In the genomic region with DNA sequence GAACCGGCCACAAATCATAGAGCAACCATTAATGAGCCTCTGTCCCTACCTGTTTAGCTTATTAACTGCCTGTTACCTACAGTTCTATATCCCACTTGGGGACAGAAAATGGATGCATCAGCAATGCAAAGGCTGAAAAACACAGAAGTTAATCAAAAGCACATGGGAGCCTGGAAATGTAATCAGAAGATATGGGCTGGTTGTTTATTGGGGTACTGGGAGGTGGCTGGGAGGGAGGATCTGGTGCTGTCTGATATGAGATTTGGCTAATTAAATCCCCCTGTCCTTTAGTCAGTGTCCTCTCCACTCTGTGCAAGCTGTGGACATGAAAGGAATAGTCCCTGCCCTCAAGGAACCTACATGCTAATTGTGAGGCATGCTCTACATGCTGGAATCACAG, we compare ENCODE assay signal across 17 cellular contexts.
DNase-seq lines count a peak whose midpoint lies in the region; ATAC-seq and TF ChIP-seq lines count a peak whose summit lies in the region.
"Had no signal": no experiment of that assay in that cellular context is flagged by ENCODE, and none has a peak within 500 bp of the region (broad histone marks: within the 10 kb centered on the region; RNA-seq: fewer than 3 reads in every experiment).

No MANE protein-coding gene starts in this region.

- H2AFZ ChIP-seq in KMS-11 (ENCODE audit: low read depth), result no peak overlapping the region
- H2AFZ ChIP-seq: GM23248 had no signal

- H3K4me3 Mint-ChIP-seq in naive thymus-derived CD4-positive, alpha-beta T cell, result no peak overlapping the region
- H3K4me3 Mint-ChIP-seq: CD4-positive, alpha-beta memory T cell; H9 had no signal

- H3K4me1 ChIP-seq in KMS-11 (ENCODE audit: low read depth, poor library complexity, severe bottlenecking) (peaks cover 77% of the 10 kb centered on the region), spleen (no peaks in the 10 kb centered on the region)
- H3K4me1 ChIP-seq in naive thymus-derived CD4-positive, alpha-beta T cell (ENCODE audit: control insufficient read depth in 2 of 2, insufficient read depth in 2 of 2, low read length in 2 of 2), result peaks cover 34 to 45% of the 10 kb centered on the region in 2 donors

- H3K9me3 ChIP-seq in naive thymus-derived CD4-positive, alpha-beta T cell (ENCODE audit: control insufficient read depth in 2 of 3, low read length in 3 of 3), result no peaks in the 10 kb centered on the region
- H3K9me3 ChIP-seq in spleen, result no peaks in the 10 kb centered on the region
- H3K9me3 ChIP-seq: Caco-2 had no signal

- no peaks in the 10 kb centered on the region for H4K20me1 ChIP-seq in KMS-11 (ENCODE audit: insufficient read depth)

- no peaks in the 10 kb centered on the region for H3K27me3 ChIP-seq in KMS-11 (ENCODE audit: insufficient read depth, low read depth)
- no peaks in the 10 kb centered on the region for H3K27me3 ChIP-seq in naive thymus-derived CD4-positive, alpha-beta T cell (ENCODE audit: control insufficient read depth in 2 of 2, insufficient read depth in 2 of 2, low read length in 2 of 2)
- no peaks in the 10 kb centered on the region for H3K27me3 ChIP-seq in spleen (replicated peaks in 1 of 7)

- TF ChIP-seq POLR2A in spleen (IDR thresholded peaks at IDR 0.05), result no peak

- H3K4me1 Mint-ChIP-seq in naive thymus-derived CD4-positive, alpha-beta T cell, result peaks cover 20 to 65% (median 57%) of the 10 kb centered on the region in 7 donors

- peak overlapping the region in 7 of 9 donors; percentile 14 to 99 (median 79) for H3K27ac Mint-ChIP-seq in naive thymus-derived CD4-positive, alpha-beta T cell
- H3K27ac Mint-ChIP-seq: H9 had no signal

- CTCF ChIA-PET in naive thymus-derived CD4-positive, alpha-beta T cell (lab: Charles Lee), result no interaction called here

- TF ChIP-seq CTCF in KMS-11 (conservative IDR thresholded peaks at IDR 0.05; ENCODE audit: low read depth, low read length) (no peak), spleen (IDR thresholded peaks at IDR 0.05 in 8 of 11, conservative IDR thresholded peaks at IDR 0.05 in 3 of 11) (no peak)

- H3K9me3 Mint-ChIP-seq in naive thymus-derived CD4-positive, alpha-beta T cell, result peaks cover 0 to 12% (median 2%) of the 10 kb centered on the region in 11 donors
- H3K9me3 Mint-ChIP-seq: H9 had no signal

- DNase-seq in naive thymus-derived CD4-positive, alpha-beta T cell, result no peak
- DNase-seq in spleen, result no peak
- DNase-seq in NCI-H2171 (lab: John Stamatoyannopoulos, UW), result no peak
- no peak for DNase-seq in stimulated activated naive CD8-positive, alpha-beta T cell treated with anti-CD3 and anti-CD28 coated beads, Interleukin-15, Interleukin-2, amounts not matched to agents 100 U/mL and 50 U/mL, for 24 hours
- DNase-seq: C1 segment of cervical spinal cord; Caco-2; CD4-positive, alpha-beta memory T cell; DMS 273 treated with DMSO at 0.1 percent for 48 hours; DMS79; EL; GDM1; GM23248; H9 had no signal

- intact Hi-C loops in naive thymus-derived CD4-positive, alpha-beta T cell (cut with micrococcal nuclease), result loop anchor here (5.0 to 10.0 kb wide), 7 partner anchors 50 to 813 kb away; partner anchors contain the start of gene SLC25A46 (in 1 of the 2)
- intact Hi-C loops in spleen (cut with DNase I; ENCODE audit: low total_unique reads), result no loop called here

- no peak overlapping the region for H3K4me3 ChIP-seq in KMS-11 (IDR thresholded peaks at IDR 0.05; ENCODE audit: insufficient read depth, low read depth, low read length)
- H3K4me3 ChIP-seq in naive thymus-derived CD4-positive, alpha-beta T cell (ENCODE audit: low read length), result no peak overlapping the region
- no peak overlapping the region for H3K4me3 ChIP-seq in spleen
- H3K4me3 ChIP-seq: GM12878, GM23248 had no signal

- 86 to 92% (median 91%) methylated on average over 1 of the region's 1 CpG for WGBS in spleen, 5 donors

- H3K79me2 ChIP-seq in KMS-11 (ENCODE audit: insufficient read depth, low read depth), result peaks cover 5% of the 10 kb centered on the region

- H3K4me2 ChIP-seq in KMS-11, result peak overlapping the region; percentile 100

- POLR2A ChIA-PET in naive thymus-derived CD4-positive, alpha-beta T cell (lab: Charles Lee), result interaction anchor here (0.7 to 1.8 kb wide), 3 partner anchors 12 to 80 kb away, joined by 3 to 4 read pairs (median 3); no protein-coding TSS in a partner anchor

- peak overlapping the region; percentile 97; the same call in 1 of the 2 replicates for H3K27ac ChIP-seq in KMS-11
- no peak overlapping the region for H3K27ac ChIP-seq in naive thymus-derived CD4-positive, alpha-beta T cell (ENCODE audit: low read depth, low read length)
- no peak overlapping the region for H3K27ac ChIP-seq in spleen
- H3K27ac ChIP-seq: GM23248 had no signal

- no peak overlapping the region for H3K9ac ChIP-seq in KMS-11
- H3K9ac ChIP-seq: GM23248 had no signal

- H3K27me3 Mint-ChIP-seq in naive thymus-derived CD4-positive, alpha-beta T cell, result no peaks in the 10 kb centered on the region
- H3K27me3 Mint-ChIP-seq: CD4-positive, alpha-beta memory T cell had no signal

- no peak for ATAC-seq in SK-N-SH treated with all-trans-retinoic acid at 6 μM for 48 hours
- ATAC-seq in naive thymus-derived CD4-positive, alpha-beta T cell, result no peak
- no peak for ATAC-seq in stimulated activated naive CD8-positive, alpha-beta T cell treated with anti-CD3 and anti-CD28 coated beads, Interleukin-15, Interleukin-2, amounts not matched to agents 100 U/mL and 50 U/mL, for 24 hours
- ATAC-seq: GM12878, HCT116 had no signal

- peaks cover 0 to 10% (median 0%) of the 10 kb centered on the region in 5 donors for H3K36me3 Mint-ChIP-seq in naive thymus-derived CD4-positive, alpha-beta T cell
- H3K36me3 Mint-ChIP-seq: CD4-positive, alpha-beta memory T cell had no signal

- H3K36me3 ChIP-seq in KMS-11 (ENCODE audit: insufficient read depth), result no peaks in the 10 kb centered on the region
- H3K36me3 ChIP-seq in naive thymus-derived CD4-positive, alpha-beta T cell (ENCODE audit: control insufficient read depth in 2 of 3, insufficient read depth in 3 of 3, low read length in 3 of 3), result no peaks in the 10 kb centered on the region
- H3K36me3 ChIP-seq in spleen, result no peaks in the 10 kb centered on the region

TF ChIP-seq in SK-N-SH treated with all-trans-retinoic acid at 6 μM for 48 hours, 23 proteins besides CTCF, POLR2A, EP300 and RAD21:
- TF ChIP-seq PATZ1 (CRISPR knock-in tag; IDR thresholded peaks at IDR 0.05; ENCODE audit: borderline replicate concordance) (no peak), TCF4 (CRISPR knock-in tag; IDR thresholded peaks at IDR 0.05; ENCODE audit: borderline replicate concordance) (peak; percentile 78; the same call in 1 of the 2 replicates)
